10 cellular contexts compared by ENCODE assay signal in genomic region chr7:2478387-2478760, GRCh38. TPM values are rescaled to one million over a fixed set of nuclear protein-coding genes. Genes with fewer than 3 reads are reported as not detected.
DNase-seq lines count a peak whose midpoint lies in the region; ATAC-seq and TF ChIP-seq lines count a peak whose summit lies in the region.
"Had no signal": no experiment of that assay in that cellular context is flagged by ENCODE, and none has a peak within 500 bp of the region (broad histone marks: within the 10 kb centered on the region; RNA-seq: fewer than 3 reads in every experiment).

No MANE protein-coding gene starts in this region.

- no peak overlapping the region for H3K4me3 ChIP-seq in LNCaP clone FGC (ENCODE audit: low read depth, low read length)

- TF ChIP-seq CTCF in LNCaP clone FGC (IDR thresholded peaks at IDR 0.05; ENCODE audit: control insufficient read depth, extremely low read depth, insufficient read depth), result no peak

- peak; percentile 90 for DNase-seq in AG08396 (ENCODE audit: low spot score)
- DNase-seq in LNCaP clone FGC (ENCODE audit: low read depth), result peak; percentile 76
- DNase-seq in cerebellar cortex (ENCODE audit: low spot score), result peak; percentile 32
- peak; percentile 53 for DNase-seq in mucosa of gallbladder (ENCODE audit: low spot score)
- DNase-seq in KBM-7, result no peak
- no peak for DNase-seq in SHP77 treated with DMSO at 0.1 percent for 48 hours (lab: John Stamatoyannopoulos, UW)

- in situ Hi-C loops in KBM-7 (cut with MboI; ENCODE audit: low pct_unique_long_range_greater_than_20kb, low sequenced_read_pairs), result no loop called here

- ATAC-seq in GM19463 (IDR thresholded peaks at IDR 0.05; ENCODE audit: unreplicated experiment) (no peak), GM18511 (IDR thresholded peaks at IDR 0.05; ENCODE audit: unreplicated experiment) (no peak)

RNA-seq across cellular contexts. Expression of gene GRIFIN, which starts 2.2 kb away (rescaled TPM):
- total RNA-seq in mucosa of gallbladder, result not detected
- total RNA-seq: Caco-2; natural killer cell treated with Interleukin-12 subunit alpha and Interleukin-12 subunit beta and Interleukin-15 and Interleukin-18, amount 100 ng/mL, for 72 hours had no signal

RNA-seq across cellular contexts. Expression of gene LFNG, which starts 41.2 kb away (rescaled TPM):
- total RNA-seq in mucosa of gallbladder, result 31.3 TPM

Comparison
In these comparisons a context has a peak if more than half of its experiments do, and no peak if none do; other contexts are left out.
1. DNase-seq: peak in AG08396 (single experiment), LNCaP clone FGC (single experiment), cerebellar cortex (single experiment) and mucosa of gallbladder (single experiment); none in KBM-7 (single experiment) and SHP77 treated with DMSO at 0.1 percent for 48 hours (single experiment).